Comparison of ENCODE assay signal across 8 cellular contexts in genomic region chr12:103965590-103966407, GRCh38. TPM values are rescaled to one million over a fixed set of nuclear protein-coding genes. Genes with fewer than 3 reads are reported as not detected.
A peak's percentile ranks its signal among the peaks of the same experiment; 100 is the strongest.
DNase-seq lines count a peak whose midpoint lies in the region; ATAC-seq and TF ChIP-seq lines count a peak whose summit lies in the region.

Gene TDG (plus strand): TSS chr12:103965872. CDS start chr12:103966038, 166 bp downstream.

- peak within 1 kb of the TSS; percentile 96 to 99 for H4K8ac ChIP-seq in IMR-90 (ENCODE audit: low read depth in 2 of 2, low read length in 2 of 2)

- H3K9ac ChIP-seq in IMR-90 (ENCODE audit: low read depth, low read length) = peak within 1 kb of the TSS; percentile 99

- H3K4ac ChIP-seq in IMR-90 (ENCODE audit: low read depth, low read length) = peak within 1 kb of the TSS; percentile 98

- peak within 1 kb of the TSS; percentile 97 for H3K56ac ChIP-seq in IMR-90 (ENCODE audit: extremely low read depth, insufficient read depth, low read length)

- DNase-seq in DMS 273 treated with DMSO at 0.1 percent for 48 hours (lab: John Stamatoyannopoulos, UW) (peak; percentile 95), IMR-90 (peak; percentile 99), OCI-M1 (lab: John Stamatoyannopoulos, UW) (peak; percentile 98), activated T-cell treated with anti-CD3 and anti-CD28 coated beads for 4 hours (peak; percentile 94), epithelial cell of esophagus (ENCODE audit: low read depth) (peak; percentile 99), mucosa of descending colon (peak; percentile 97 to 99 (median 97))
- peak; percentile 95 for DNase-seq in stimulated activated CD8-positive, alpha-beta memory T cell treated with anti-CD3 and anti-CD28 coated beads, Interleukin-4, amount 100 ng/mL, for 24 hours (ENCODE audit: low read depth)

- no peaks in the 10 kb centered on the region for H3K27me3 ChIP-seq in IMR-90 (ENCODE audit: control insufficient read depth, insufficient read depth, low read length)

- peak; percentile 89 for TF ChIP-seq POLR2A in IMR-90 (IDR thresholded peaks at IDR 0.05; ENCODE audit: low read depth, low read length)

- no peak within 1 kb of the TSS for H2BK20ac ChIP-seq in IMR-90 (ENCODE audit: low read depth, low read length)

- no peak for TF ChIP-seq RAD21 in IMR-90 (IDR thresholded peaks at IDR 0.05; ENCODE audit: low read length)

- peak within 1 kb of the TSS; percentile 100 for H3K14ac ChIP-seq in IMR-90 (replicated peaks; ENCODE audit: low read depth, low read length)

- 0% methylated on average over 20 of the region's 61 CpGs; no CpG with 5 or more reads in 1 of the 2 experiments for WGBS in IMR-90 (ENCODE audit: extremely low coverage in 2 of 2, insufficient read length in 1 of 2), 2 experiments

- peak within 1 kb of the TSS; percentile 100 for H2AK9ac ChIP-seq in IMR-90 (replicated peaks; ENCODE audit: low read depth, low read length, poor library complexity)

- CTCF ChIA-PET in IMR-90 (lab: Yijun Ruan, JAX) = interaction anchor here (1.2 to 1.5 kb wide), 2 partner anchors 102 to 143 kb away, joined by 3 to 7 read pairs; no protein-coding TSS in a partner anchor

- peak within 1 kb of the TSS; percentile 48; the same call in 1 of the 3 replicates for H2BK15ac ChIP-seq in IMR-90 (ENCODE audit: low read depth, low read length)

- H3K4me2 ChIP-seq in IMR-90 (ENCODE audit: low read depth, low read length) = peak within 1 kb of the TSS; percentile 87

- H4K91ac ChIP-seq in IMR-90 (ENCODE audit: insufficient read depth, low read depth, low read length) = peak within 1 kb of the TSS; percentile 100

- H4K20me1 ChIP-seq in IMR-90 (ENCODE audit: insufficient read depth, low read length) = peaks cover 16% of the 10 kb centered on the region

- BruUV-seq in IMR-90 (replicated peaks; lab: Mats Ljungman, UMichigan) = no TSS peak

- in situ Hi-C loops in IMR-90 (cut with MboI; ENCODE audit: low sequenced_read_pairs) = no loop called here

- ATAC-seq in GM21528 (IDR thresholded peaks at IDR 0.05; ENCODE audit: low FRiP score, unreplicated experiment) (peak; percentile 93), IMR-90 (ENCODE audit: low read depth) (peak; percentile 92), mucosa of descending colon (peak; percentile 99)

- intact Hi-C loops in IMR-90 (cut with micrococcal nuclease) = loop anchor here (1.0 to 10.0 kb wide), 4 partner anchors 8 to 319 kb away; partner anchors contain the start of gene HCFC2
- intact Hi-C loops in mucosa of descending colon (cut with DNase I, micrococcal nuclease) = no loop called here

- H3K4me3 ChIP-seq in IMR-90 (ENCODE audit: insufficient read depth, low read depth, low read length) (peak within 1 kb of the TSS; percentile 85), epithelial cell of esophagus (ENCODE audit: low read length) (peak within 1 kb of the TSS; percentile 73), mucosa of descending colon (peak within 1 kb of the TSS; percentile 69)

- dilution Hi-C loops in IMR-90 (cut with HindIII; ENCODE audit: low sequenced_read_pairs, unreplicated experiment) = no loop called here

- H3K9me1 ChIP-seq in IMR-90 (ENCODE audit: insufficient read depth, low read length) = peaks cover 4% of the 10 kb centered on the region; the same call in 1 of the 2 replicates

- TF ChIP-seq CTCF in IMR-90 (conservative IDR thresholded peaks at IDR 0.05; ENCODE audit: low read depth, low read length) = peak; percentile 16; the same call in 1 of the 2 replicates
- TF ChIP-seq CTCF in epithelial cell of esophagus (IDR thresholded peaks at IDR 0.05; ENCODE audit: insufficient read depth, low read depth, low read length, missing control alignments) = peak; percentile 35
- TF ChIP-seq CTCF in mucosa of descending colon (IDR thresholded peaks at IDR 0.05) = no peak

- peak within 1 kb of the TSS; percentile 86 for H2BK120ac ChIP-seq in IMR-90 (ENCODE audit: low read depth, low read length)

- peaks cover 11 to 63% of the 10 kb centered on the region in 2 experiments; a peak in 3 of 4 replicates for H3K79me1 ChIP-seq in IMR-90 (ENCODE audit: low read depth in 1 of 2, low read length in 2 of 2)

- H2AK5ac ChIP-seq in IMR-90 (ENCODE audit: low read depth, low read length) = peak within 1 kb of the TSS; percentile 92

- POLR2A ChIA-PET in IMR-90 (lab: Charles Lee; ENCODE audit: unreplicated experiment) = interaction anchor here (0.7 to 1.4 kb wide), 5 partner anchors 9 to 99 kb away, joined by 3 to 6 read pairs (median 4); a partner anchor contains a TSS

- peak within 1 kb of the TSS; percentile 92 for H2AFZ ChIP-seq in IMR-90 (replicated peaks; ENCODE audit: low read length, poor library complexity)

- H3K36me3 ChIP-seq in IMR-90 (ENCODE audit: control insufficient read depth, insufficient read depth, low read length) (peaks cover 1% of the 10 kb centered on the region), mucosa of descending colon (ENCODE audit: low read depth) (no peaks in the 10 kb centered on the region)

- H3K27ac ChIP-seq in IMR-90 (ENCODE audit: insufficient read depth, low read length) = peak within 1 kb of the TSS; percentile 91

- H3K23ac ChIP-seq in IMR-90 (ENCODE audit: low read depth, low read length) = peak within 1 kb of the TSS; percentile 99

- peak within 1 kb of the TSS; percentile 90 for H3K18ac ChIP-seq in IMR-90 (ENCODE audit: low read depth, low read length)

- peak within 1 kb of the TSS; percentile 95 for H2BK5ac ChIP-seq in IMR-90 (ENCODE audit: low read depth, low read length, poor library complexity, severe bottlenecking)

- H4K5ac ChIP-seq in IMR-90 (ENCODE audit: low read depth, low read length) = peak within 1 kb of the TSS; percentile 97

- H3K4me1 ChIP-seq in IMR-90 (ENCODE audit: control insufficient read depth, insufficient read depth, low read length) (peaks cover 12% of the 10 kb centered on the region), mucosa of descending colon (ENCODE audit: low read depth) (peaks cover 8% of the 10 kb centered on the region)

- H3K9me3 ChIP-seq in IMR-90 (ENCODE audit: control insufficient read depth, insufficient read depth, low read length) = no peaks in the 10 kb centered on the region
- H3K9me3 ChIP-seq in mucosa of descending colon = no peaks in the 10 kb centered on the region

TF ChIP-seq in IMR-90, 13 proteins besides CTCF, POLR2A, EP300 and RAD21:
- no peak for TF ChIP-seq RCOR1 (IDR thresholded peaks at IDR 0.05; ENCODE audit: insufficient replicate concordance, low read length)
- no peak for TF ChIP-seq RFX5 (IDR thresholded peaks at IDR 0.05; ENCODE audit: low read depth, low read length)
- TF ChIP-seq BHLHE40 (IDR thresholded peaks at IDR 0.05; ENCODE audit: low read depth, low read length) = peak; percentile 77
- no peak for TF ChIP-seq ELK1 (IDR thresholded peaks at IDR 0.05; ENCODE audit: borderline replicate concordance, low read depth, low read length)
- no peak for TF ChIP-seq NFE2L2 (IDR thresholded peaks at IDR 0.05; ENCODE audit: low read depth, low read length)
- TF ChIP-seq CEBPB (IDR thresholded peaks at IDR 0.05; ENCODE audit: low read depth, low read length) = no peak
- peak; percentile 80 for TF ChIP-seq MAZ (IDR thresholded peaks at IDR 0.05; ENCODE audit: borderline replicate concordance, low read depth, low read length)
- TF ChIP-seq CHD1 (IDR thresholded peaks at IDR 0.05; ENCODE audit: low read depth, low read length) = no peak
- TF ChIP-seq MXI1 (IDR thresholded peaks at IDR 0.05; ENCODE audit: borderline replicate concordance, low read depth, low read length) = peak; percentile 55; the same call in 1 of the 2 replicates
- TF ChIP-seq FOS (IDR thresholded peaks at IDR 0.05; ENCODE audit: low read depth, low read length) = no peak; the same call in 1 of the 2 replicates
- peak; percentile 64; the same call in 1 of the 2 replicates for TF ChIP-seq MAFK (IDR thresholded peaks at IDR 0.05; ENCODE audit: low read depth, low read length)
- peak; percentile 7; the same call in 1 of the 2 replicates for TF ChIP-seq SMC3 (IDR thresholded peaks at IDR 0.05; ENCODE audit: low read depth, low read length)
- TF ChIP-seq USF2 (IDR thresholded peaks at IDR 0.05; ENCODE audit: low read depth, low read length) = peak; percentile 99

RNA-seq across cellular contexts. Expression of gene TDG, which starts in this region (rescaled TPM):
- 14.0 and 24.2 TPM in 2 replicates for total RNA-seq in IMR-90 (2012; rRNA removed)
- 11.5 and 14.7 TPM in 2 replicates for polyA plus RNA-seq in IMR-90 (2012; rRNA removed)
- polyA plus RNA-seq in IMR-90 (2012; cell fraction: cytosol; rRNA removed) = 2.8 and 3.1 TPM in 2 replicates
- 3.7 and 20.5 TPM in 2 replicates for polyA plus RNA-seq in IMR-90 (2012; cell fraction: nucleus; rRNA removed; ENCODE audit: low replicate concordance)
- total RNA-seq in mucosa of descending colon = 10 to 100 TPM; 23.5 to 29.2 (median 27.7) TPM

Comparison
In these comparisons a context has a peak if more than half of its experiments do, and no peak if none do; other contexts are left out.
1. Peak in every context shown above with its lines: DNase-seq, ATAC-seq, H3K4me3 ChIP-seq and H3K27ac ChIP-seq.